In genomic region chr11:24142062-24142461, GRCh38 we compare ENCODE assay signal across 1 cellular context.
TF ChIP-seq lines count a peak whose summit lies in the region.

No MANE protein-coding gene starts in this region.

TF ChIP-seq in IMR-90, 13 proteins besides CTCF, POLR2A, EP300 and RAD21:
- TF ChIP-seq USF2 (IDR thresholded peaks at IDR 0.05; ENCODE audit: low read depth, low read length) (no peak), MAFK (IDR thresholded peaks at IDR 0.05; ENCODE audit: low read depth, low read length) (no peak), CEBPB (IDR thresholded peaks at IDR 0.05; ENCODE audit: low read depth, low read length) (no peak), BHLHE40 (IDR thresholded peaks at IDR 0.05; ENCODE audit: low read depth, low read length) (no peak), RFX5 (IDR thresholded peaks at IDR 0.05; ENCODE audit: low read depth, low read length) (no peak)
